ENCODE assay signal across 10 cellular contexts in genomic region chr5:123098767-123099513, GRCh38. TPM values are rescaled to one million over a fixed set of nuclear protein-coding genes. Genes with fewer than 3 reads are reported as not detected.
DNase-seq lines count a peak whose midpoint lies in the region; ATAC-seq, FAIRE-seq and TF ChIP-seq lines count a peak whose summit lies in the region.
"Had no signal": no experiment of that assay in that cellular context is flagged by ENCODE, and none has a peak within 500 bp of the region (broad histone marks: within the 10 kb centered on the region; RNA-seq: fewer than 3 reads in every experiment).

No MANE protein-coding gene starts in this region.

- H3K27me3 ChIP-seq in bronchial epithelial cell (ENCODE audit: control insufficient read depth, insufficient read depth, low read length) (peaks cover 48% of the 10 kb centered on the region), keratinocyte (ENCODE audit: control insufficient read depth, extremely low read depth, insufficient read depth, low read length) (peaks cover 62% of the 10 kb centered on the region), skeletal muscle tissue (ENCODE audit: control insufficient read depth in 3 of 3, insufficient read depth in 3 of 3, low read length in 3 of 3) (peaks cover 49 to 57% (median 56%) of the 10 kb centered on the region in 3 donors)

- dilution Hi-C loops in keratinocyte (cut with MboI; ENCODE audit: extremely low pct_ligation_motif_present, low sequenced_read_pairs), result no loop called here

- 0 out of 2 replicates have a peak, but pooled peaks cover 4% of the 10 kb centered on the region for H3K9me3 Mint-ChIP-seq in HFFc6

- H3K36me3 Mint-ChIP-seq in HFFc6 (ENCODE audit: low read depth), result 0 out of 2 replicates have a peak, but pooled peaks cover 6% of the 10 kb centered on the region

- H3K79me2 ChIP-seq in keratinocyte (ENCODE audit: control insufficient read depth, insufficient read depth, low read length), result no peaks in the 10 kb centered on the region

- TF ChIP-seq CTCF in HFFc6 (IDR thresholded peaks at IDR 0.05), result no peak
- no peak for TF ChIP-seq CTCF in bronchial epithelial cell (IDR thresholded peaks at IDR 0.05; ENCODE audit: insufficient read depth, low read length, severe bottlenecking)
- TF ChIP-seq CTCF in keratinocyte (optimal IDR thresholded peaks at IDR 0.05 in 1 of 3, IDR thresholded peaks at IDR 0.05 in 1 of 3, conservative IDR thresholded peaks at IDR 0.05 in 1 of 3; ENCODE audit: extremely low read depth in 1 of 3, insufficient read depth in 2 of 3, low read length in 3 of 3), result no peak

- H3K27ac ChIP-seq in keratinocyte (ENCODE audit: control insufficient read depth, insufficient read depth, low read length) (no peak overlapping the region), skeletal muscle tissue (ENCODE audit: low read depth, low read length) (no peak overlapping the region)

- no peaks in the 10 kb centered on the region for H3K4me1 ChIP-seq in keratinocyte (ENCODE audit: control insufficient read depth, extremely low read depth, insufficient read depth, low read length)
- H3K4me1 ChIP-seq in skeletal muscle tissue (ENCODE audit: control insufficient read depth in 3 of 3, insufficient read depth in 3 of 3, low read length in 3 of 3), result peaks cover 5 to 10% (median 8%) of the 10 kb centered on the region in 3 donors

- no peak for ATAC-seq in GM21825 (IDR thresholded peaks at IDR 0.05; ENCODE audit: unreplicated experiment)

- no peaks in the 10 kb centered on the region for H4K20me1 ChIP-seq in keratinocyte (ENCODE audit: control insufficient read depth, extremely low read depth, insufficient read depth, low read length)

- H3K9ac ChIP-seq in keratinocyte (ENCODE audit: control insufficient read depth, extremely low read depth, insufficient read depth, low read length), result no peak overlapping the region
- H3K9ac ChIP-seq in skeletal muscle tissue (ENCODE audit: low read depth in 1 of 3, low read length in 3 of 3), result no peak overlapping the region

- H2AFZ ChIP-seq in keratinocyte (ENCODE audit: control insufficient read depth, low read length), result no peak overlapping the region

- no peak overlapping the region for H3K27ac Mint-ChIP-seq in HFFc6

- no peaks in the 10 kb centered on the region for H3K9me1 ChIP-seq in keratinocyte (ENCODE audit: control insufficient read depth, extremely low read depth, insufficient read depth, low read length)

- FAIRE-seq in bronchial epithelial cell (lab: Jason Lieb, UNC) (no peak), keratinocyte (lab: Jason Lieb, UNC) (no peak)
- FAIRE-seq: TTC549 had no signal

- H3K4me1 Mint-ChIP-seq in HFFc6 (ENCODE audit: low read depth), result peaks cover 6% of the 10 kb centered on the region; the same call in 1 of the 2 replicates

- H3K4me2 ChIP-seq in keratinocyte (ENCODE audit: control insufficient read depth, extremely low read depth, insufficient read depth, low read depth, low read length), result peak overlapping the region; percentile 56

- no peaks in the 10 kb centered on the region for H3K9me3 ChIP-seq in keratinocyte (ENCODE audit: control insufficient read depth, low read depth, low read length)
- H3K9me3 ChIP-seq in skeletal muscle tissue (ENCODE audit: control insufficient read depth in 3 of 3, low read length in 3 of 3), result no peaks in the 10 kb centered on the region

- H3K4me3 Mint-ChIP-seq in HFFc6, result peak overlapping the region; percentile 83

- DNase-seq in HFFc6 (no peak), bronchial epithelial cell (ENCODE audit: low read depth) (peak; percentile 36), keratinocyte (ENCODE audit: low read depth, low spot score) (no peak), NCI-H2196 (lab: John Stamatoyannopoulos, UW; ENCODE audit: unreplicated experiment) (no peak), SW 1271 (lab: John Stamatoyannopoulos, UW) (no peak), NCI-H1417 (lab: John Stamatoyannopoulos, UW) (no peak)
- DNase-seq: head of caudate nucleus had no signal

- peaks cover 17% of the 10 kb centered on the region for H3K27me3 Mint-ChIP-seq in HFFc6 (ENCODE audit: insufficient read depth)

- H3K4me3 ChIP-seq in bronchial epithelial cell (ENCODE audit: low read depth, low read length) (no peak overlapping the region), keratinocyte (ENCODE audit: control insufficient read depth in 2 of 3, extremely low read depth in 1 of 3, insufficient read depth in 2 of 3, low read depth in 1 of 3, low read length in 3 of 3) (peak overlapping the region in 1 of 3 experiments; percentile 36), skeletal muscle tissue (ENCODE audit: low read length in 3 of 3) (peak overlapping the region in 2 of 3 donors; percentile 55 to 56)

- no peaks in the 10 kb centered on the region for H3K36me3 ChIP-seq in bronchial epithelial cell (ENCODE audit: control insufficient read depth, insufficient read depth, low read length)
- no peaks in the 10 kb centered on the region for H3K36me3 ChIP-seq in keratinocyte (ENCODE audit: control insufficient read depth in 2 of 2, extremely low read depth in 1 of 2, insufficient read depth in 2 of 2, low read length in 2 of 2)
- no peaks in the 10 kb centered on the region for H3K36me3 ChIP-seq in skeletal muscle tissue (ENCODE audit: control insufficient read depth in 3 of 3, insufficient read depth in 3 of 3, low read length in 3 of 3)

RNA-seq across cellular contexts. Expression of gene PRDM6, which starts 9.9 kb away (rescaled TPM):
- under 1 TPM; 0.10 to 0.85 (median 0.28) TPM for total RNA-seq in HFFc6 (2021; fragmentation: NEBNext Ultra II Directional; extraction: Animal tissue kit (Norgen Biotek cat#: 25700))
- not detected in 2 replicates for total RNA-seq in bronchial epithelial cell
- 0.01 to 0.09 TPM (median 0.03 TPM) in 3 replicates for polyA plus RNA-seq in keratinocyte
- polyA plus RNA-seq in keratinocyte (2011; ENCODE audit: low read depth), result 0.05 TPM
- polyA plus RNA-seq in keratinocyte (2011; cell fraction: cytosol; rRNA removed), result not detected in 2 replicates
- 0.14 and 0.17 TPM in 2 replicates for polyA plus RNA-seq in keratinocyte (2011; cell fraction: nucleus; rRNA removed)
- 0.09 and 0.10 TPM in 2 replicates for polyA plus RNA-seq in keratinocyte (2012; ENCODE audit: low replicate concordance)
- polyA minus RNA-seq in keratinocyte, result not detected in 3 replicates
- polyA minus RNA-seq in keratinocyte (2011; cell fraction: cytosol; rRNA and poly(A)+ RNA removed), result not detected
- polyA minus RNA-seq in keratinocyte (2011; cell fraction: nucleus; rRNA and poly(A)+ RNA removed), result 0.08 TPM in 1 of 2 replicates, not detected in the other
- total RNA-seq in skeletal muscle tissue, result 0.52 TPM
